In genomic region chr14:91284146-91284790, GRCh38 we compare ENCODE assay signal across 10 cellular contexts. TPM values are rescaled to one million over a fixed set of nuclear protein-coding genes. Genes with fewer than 3 reads are reported as not detected.
DNase-seq lines count a peak whose midpoint lies in the region; ATAC-seq and TF ChIP-seq lines count a peak whose summit lies in the region.
"Had no signal": no experiment of that assay in that cellular context is flagged by ENCODE, and none has a peak within 500 bp of the region (broad histone marks: within the 10 kb centered on the region; RNA-seq: fewer than 3 reads in every experiment).

No MANE protein-coding gene starts in this region.

- peak overlapping the region; percentile 38 for H3K27ac Mint-ChIP-seq in memory B cell

- ATAC-seq in memory B cell (ENCODE audit: low read depth) (no peak), GM18519 (IDR thresholded peaks at IDR 0.05; ENCODE audit: low FRiP score, unreplicated experiment) (no peak), HG02623 (IDR thresholded peaks at IDR 0.05; ENCODE audit: unreplicated experiment) (no peak)

- no peak for TF ChIP-seq CTCF in astrocyte of the cerebellum (IDR thresholded peaks at IDR 0.05; ENCODE audit: low read depth, low read length, missing control alignments)

- no peak overlapping the region for H3K4me3 Mint-ChIP-seq in memory B cell

- no peak overlapping the region for H3K4me3 ChIP-seq in astrocyte of the cerebellum (ENCODE audit: low read depth, low read length)
- H3K4me3 ChIP-seq: coronary artery, SJCRH30 had no signal

- peaks cover 34% of the 10 kb centered on the region for H3K36me3 Mint-ChIP-seq in memory B cell

- H3K9me3 Mint-ChIP-seq in memory B cell: no peaks in the 10 kb centered on the region

- DNase-seq in ACHN (peak; percentile 68), HCEC 1CT (peak; percentile 71), astrocyte of the cerebellum (ENCODE audit: low read depth) (peak; percentile 13), memory B cell (ENCODE audit: low spot score in 2 of 2) (no peak), NOMO-1 treated with dmso at 0.1 percent for 144 hours (lab: John Stamatoyannopoulos, UW; ENCODE audit: unreplicated experiment) (no peak), G401 (ENCODE audit: low spot score) (no peak)
- DNase-seq: SJCRH30 had no signal

- H3K27me3 Mint-ChIP-seq in memory B cell: no peaks in the 10 kb centered on the region

- peaks cover 10% of the 10 kb centered on the region for H3K4me1 Mint-ChIP-seq in memory B cell

- in situ Hi-C loops in ACHN (cut with HindIII; ENCODE audit: low pct_ligation_motif_present, low pct_unique_long_range_greater_than_20kb, low sequenced_read_pairs): loop anchor here (25.0 kb wide), 1 partner anchor 97 kb away; no protein-coding TSS in a partner anchor
- in situ Hi-C loops in astrocyte of the cerebellum (cut with HindIII; ENCODE audit: low sequenced_read_pairs): loop anchor here (25.0 kb wide), 3 partner anchors 122 to 972 kb away; no protein-coding TSS in a partner anchor
- in situ Hi-C loops in G401 (cut with HindIII; ENCODE audit: low sequenced_read_pairs): loop anchor here (10.0 kb wide), 1 partner anchor 69 kb away; no protein-coding TSS in a partner anchor

RNA-seq across cellular contexts. Expression of gene GPR68, which starts 39.8 kb away (rescaled TPM):
- 0.55 and 3.5 TPM in 2 replicates for total RNA-seq in G401 (2014; rRNA removed; shearing (Covaris generic))
- total RNA-seq: SJCRH30 had no signal

Comparison
In these comparisons a context has a peak if more than half of its experiments do, and no peak if none do; other contexts are left out.
1. DNase-seq: peak in ACHN (single experiment), HCEC 1CT (single experiment) and astrocyte of the cerebellum (single experiment); none in memory B cell (0 of 2), NOMO-1 treated with dmso at 0.1 percent for 144 hours (single experiment) and G401 (single experiment).